In the genomic region with DNA sequence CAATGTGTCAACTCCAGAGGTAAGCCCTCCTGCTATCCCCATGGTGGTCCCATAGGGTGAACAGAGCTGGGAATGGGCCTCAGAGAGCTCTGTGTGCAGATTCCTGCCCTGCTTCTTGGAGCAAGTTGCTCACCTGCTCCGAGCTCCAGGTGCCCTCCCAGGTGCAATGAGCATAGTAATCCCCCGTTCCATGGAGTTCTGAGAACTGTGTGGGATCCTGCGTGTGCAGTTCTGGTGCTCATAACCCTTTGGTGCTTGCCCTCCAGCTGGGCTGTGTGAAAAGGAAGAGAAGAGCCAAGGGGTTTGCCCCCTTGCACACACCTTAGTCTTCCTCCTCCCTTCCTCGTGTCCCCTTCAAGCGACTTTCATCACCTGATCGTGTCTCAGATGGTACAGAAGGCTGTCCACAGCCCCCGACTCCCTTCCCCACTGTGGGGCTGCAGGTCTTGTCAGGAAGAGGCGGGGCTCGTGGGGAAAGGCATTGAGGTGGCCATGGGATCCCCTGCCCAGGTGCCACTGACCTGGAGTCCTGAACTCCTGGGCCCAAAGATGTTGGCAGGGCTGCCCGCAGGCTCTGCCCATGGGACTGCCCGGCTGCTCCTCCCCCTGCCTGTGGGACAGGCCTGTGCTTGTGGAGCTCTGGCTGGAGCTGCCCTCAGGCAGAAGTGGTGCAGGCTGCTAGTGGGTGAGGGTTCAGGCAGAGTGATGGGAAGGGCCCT, we compare ENCODE assay signal across 3 cellular contexts.
TF ChIP-seq lines count a peak whose summit lies in the region.

No MANE protein-coding gene starts in this region.

TF ChIP-seq in A549, 52 proteins besides CTCF, POLR2A, EP300 and RAD21:
- TF ChIP-seq JUN (IDR thresholded peaks at IDR 0.05) (no peak), KDM1A (IDR thresholded peaks at IDR 0.05; ENCODE audit: low read depth) (no peak), FOSB (CRISPR knock-in tag; IDR thresholded peaks at IDR 0.05) (no peak), BHLHE40 (IDR thresholded peaks at IDR 0.05; ENCODE audit: low read depth, low read length) (no peak), CBX2 (IDR thresholded peaks at IDR 0.05; ENCODE audit: borderline replicate concordance, low read depth) (no peak), USF2 (IDR thresholded peaks at IDR 0.05) (no peak), PHF8 (IDR thresholded peaks at IDR 0.05; ENCODE audit: borderline replicate concordance, low read depth) (no peak), MAFK (IDR thresholded peaks at IDR 0.05; ENCODE audit: partially characterized antibody) (no peak), TFCP2L1 (CRISPR knock-in tag; IDR thresholded peaks at IDR 0.05) (no peak), ZSCAN20 (CRISPR knock-in tag; IDR thresholded peaks at IDR 0.05) (no peak), JUNB (IDR thresholded peaks at IDR 0.05) (no peak), CHD2 (IDR thresholded peaks at IDR 0.05; ENCODE audit: low read length, partially characterized antibody) (no peak)
- TF ChIP-seq, protein P1, sequence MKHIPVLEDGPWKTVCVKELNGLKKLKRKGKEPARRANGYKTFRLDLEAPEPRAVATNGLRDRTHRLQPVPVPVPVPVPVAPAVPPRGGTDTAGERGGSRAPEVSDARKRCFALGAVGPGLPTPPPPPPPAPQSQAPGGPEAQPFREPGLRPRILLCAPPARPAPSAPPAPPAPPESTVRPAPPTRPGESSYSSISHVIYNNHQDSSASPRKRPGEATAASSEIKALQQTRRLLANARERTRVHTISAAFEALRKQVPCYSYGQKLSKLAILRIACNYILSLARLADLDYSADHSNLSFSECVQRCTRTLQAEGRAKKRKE (CRISPR knock-in tag; IDR thresholded peaks at IDR 0.05; ENCODE audit: low read depth), result no peak
- TF ChIP-seq, protein P2, sequence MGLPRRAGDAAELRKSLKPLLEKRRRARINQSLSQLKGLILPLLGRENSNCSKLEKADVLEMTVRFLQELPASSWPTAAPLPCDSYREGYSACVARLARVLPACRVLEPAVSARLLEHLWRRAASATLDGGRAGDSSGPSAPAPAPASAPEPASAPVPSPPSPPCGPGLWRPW (IDR thresholded peaks at IDR 0.05), result no peak

TF ChIP-seq in IMR-90, 13 proteins besides CTCF, POLR2A, EP300 and RAD21:
- no peak for TF ChIP-seq USF2 (IDR thresholded peaks at IDR 0.05; ENCODE audit: low read depth, low read length)
- no peak for TF ChIP-seq BHLHE40 (IDR thresholded peaks at IDR 0.05; ENCODE audit: low read depth, low read length)
- TF ChIP-seq, protein P3, sequence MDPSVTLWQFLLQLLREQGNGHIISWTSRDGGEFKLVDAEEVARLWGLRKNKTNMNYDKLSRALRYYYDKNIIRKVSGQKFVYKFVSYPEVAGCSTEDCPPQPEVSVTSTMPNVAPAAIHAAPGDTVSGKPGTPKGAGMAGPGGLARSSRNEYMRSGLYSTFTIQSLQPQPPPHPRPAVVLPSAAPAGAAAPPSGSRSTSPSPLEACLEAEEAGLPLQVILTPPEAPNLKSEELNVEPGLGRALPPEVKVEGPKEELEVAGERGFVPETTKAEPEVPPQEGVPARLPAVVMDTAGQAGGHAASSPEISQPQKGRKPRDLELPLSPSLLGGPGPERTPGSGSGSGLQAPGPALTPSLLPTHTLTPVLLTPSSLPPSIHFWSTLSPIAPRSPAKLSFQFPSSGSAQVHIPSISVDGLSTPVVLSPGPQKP (IDR thresholded peaks at IDR 0.05; ENCODE audit: borderline replicate concordance, low read depth, low read length), result no peak
- no peak for TF ChIP-seq SMC3 (IDR thresholded peaks at IDR 0.05; ENCODE audit: low read depth, low read length)
- no peak for TF ChIP-seq NFE2L2 (IDR thresholded peaks at IDR 0.05; ENCODE audit: low read depth, low read length)
- no peak for TF ChIP-seq FOS (IDR thresholded peaks at IDR 0.05; ENCODE audit: low read depth, low read length)
- TF ChIP-seq MAFK (IDR thresholded peaks at IDR 0.05; ENCODE audit: low read depth, low read length), result no peak
- TF ChIP-seq MAZ (IDR thresholded peaks at IDR 0.05; ENCODE audit: borderline replicate concordance, low read depth, low read length), result no peak
- TF ChIP-seq RFX5 (IDR thresholded peaks at IDR 0.05; ENCODE audit: low read depth, low read length), result no peak
- no peak for TF ChIP-seq CHD1 (IDR thresholded peaks at IDR 0.05; ENCODE audit: low read depth, low read length)
- TF ChIP-seq RCOR1 (IDR thresholded peaks at IDR 0.05; ENCODE audit: insufficient replicate concordance, low read length), result no peak
- TF ChIP-seq MXI1 (IDR thresholded peaks at IDR 0.05; ENCODE audit: borderline replicate concordance, low read depth, low read length), result no peak
- no peak for TF ChIP-seq CEBPB (IDR thresholded peaks at IDR 0.05; ENCODE audit: low read depth, low read length)

TF ChIP-seq in WTC11, 78 proteins besides CTCF, POLR2A, EP300 and RAD21:
- TF ChIP-seq GTF2I (CRISPR knock-in tag; conservative IDR thresholded peaks at IDR 0.05) (no peak), ZNF219 (CRISPR knock-in tag; IDR thresholded peaks at IDR 0.05; ENCODE audit: borderline replicate concordance) (no peak), PRDM15 (CRISPR knock-in tag; IDR thresholded peaks at IDR 0.05) (no peak)
- TF ChIP-seq, protein P4, sequence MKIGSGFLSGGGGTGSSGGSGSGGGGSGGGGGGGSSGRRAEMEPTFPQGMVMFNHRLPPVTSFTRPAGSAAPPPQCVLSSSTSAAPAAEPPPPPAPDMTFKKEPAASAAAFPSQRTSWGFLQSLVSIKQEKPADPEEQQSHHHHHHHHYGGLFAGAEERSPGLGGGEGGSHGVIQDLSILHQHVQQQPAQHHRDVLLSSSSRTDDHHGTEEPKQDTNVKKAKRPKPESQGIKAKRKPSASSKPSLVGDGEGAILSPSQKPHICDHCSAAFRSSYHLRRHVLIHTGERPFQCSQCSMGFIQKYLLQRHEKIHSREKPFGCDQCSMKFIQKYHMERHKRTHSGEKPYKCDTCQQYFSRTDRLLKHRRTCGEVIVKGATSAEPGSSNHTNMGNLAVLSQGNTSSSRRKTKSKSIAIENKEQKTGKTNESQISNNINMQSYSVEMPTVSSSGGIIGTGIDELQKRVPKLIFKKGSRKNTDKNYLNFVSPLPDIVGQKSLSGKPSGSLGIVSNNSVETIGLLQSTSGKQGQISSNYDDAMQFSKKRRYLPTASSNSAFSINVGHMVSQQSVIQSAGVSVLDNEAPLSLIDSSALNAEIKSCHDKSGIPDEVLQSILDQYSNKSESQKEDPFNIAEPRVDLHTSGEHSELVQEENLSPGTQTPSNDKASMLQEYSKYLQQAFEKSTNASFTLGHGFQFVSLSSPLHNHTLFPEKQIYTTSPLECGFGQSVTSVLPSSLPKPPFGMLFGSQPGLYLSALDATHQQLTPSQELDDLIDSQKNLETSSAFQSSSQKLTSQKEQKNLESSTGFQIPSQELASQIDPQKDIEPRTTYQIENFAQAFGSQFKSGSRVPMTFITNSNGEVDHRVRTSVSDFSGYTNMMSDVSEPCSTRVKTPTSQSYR (CRISPR knock-in tag; IDR thresholded peaks at IDR 0.05), result no peak
